19 cellular contexts compared by ENCODE assay signal in the genomic region with DNA sequence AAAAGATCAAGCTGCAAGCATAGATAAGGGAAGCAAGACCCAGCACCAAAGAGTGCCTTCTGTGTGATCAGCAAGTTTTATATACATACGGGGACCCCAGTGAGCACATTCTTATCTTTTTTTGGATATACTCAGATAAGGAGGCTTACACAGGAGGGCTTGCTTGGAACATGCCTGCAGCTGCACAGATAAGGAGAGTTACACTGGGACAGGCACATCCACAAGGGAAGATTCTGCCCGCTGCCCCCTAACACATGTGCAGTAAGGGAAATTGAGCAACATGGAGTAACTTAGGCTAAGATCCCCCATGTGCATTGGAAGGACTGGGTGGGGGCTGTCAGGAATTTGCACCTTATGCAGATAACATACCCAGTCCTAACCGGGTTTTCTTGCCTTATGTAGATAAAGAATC.
"Had no signal": no experiment of that assay in that cellular context is flagged by ENCODE, and none has a peak within 500 bp of the region (broad histone marks: within the 10 kb centered on the region; RNA-seq: fewer than 3 reads in every experiment).

No MANE protein-coding gene starts in this region.

- DNase-seq: activated CD4-positive, alpha-beta memory T cell treated with anti-CD3 and anti-CD28 coated beads for 36 hours; activated gamma-delta T cell treated with Interleukin-2 at 50 U/mL for 16 hours; activated T-cell treated with anti-CD3 and anti-CD28 coated beads for 4 hours; adrenal gland; cerebellar nuclear complex; effector CD4-positive, alpha-beta T cell; hippocampal formation; left cardiac atrium; mesenchymal stem cell; naive thymus-derived CD8-positive, alpha-beta T cell; stimulated activated CD4-positive, alpha-beta T cell treated with anti-CD3 and anti-CD28 coated beads, Interleukin-2, amount 100 ng/mL, for 24 hours; stimulated activated naive CD8-positive, alpha-beta T cell treated with anti-CD3 and anti-CD28 coated beads, Interleukin-15, Interleukin-2, amounts not matched to agents 100 U/mL and 50 U/mL, for 24 hours; substantia nigra; uterus had no signal

- H3K4me3 ChIP-seq: adrenal gland, prostate gland, right atrium auricular region, tibial nerve, uterus had no signal

- ATAC-seq: activated naive CD4-positive, alpha-beta T cell treated with anti-CD3 and anti-CD28 coated beads, Interleukin-2, amount 50 U/mL, for 72 hours; left cardiac atrium; naive thymus-derived CD8-positive, alpha-beta T cell; stimulated activated naive CD8-positive, alpha-beta T cell treated with anti-CD3 and anti-CD28 coated beads, Interleukin-15, Interleukin-2, amounts not matched to agents 100 U/mL and 50 U/mL, for 24 hours had no signal

- H3K36me3 ChIP-seq: adrenal gland, prostate gland, right atrium auricular region, tibial nerve, uterus had no signal

- H3K27ac ChIP-seq: adrenal gland, prostate gland, right atrium auricular region, tibial nerve, uterus, VCaP had no signal

- H3K4me1 ChIP-seq: adrenal gland, prostate gland, right atrium auricular region, tibial nerve, uterus had no signal

- H3K9me3 ChIP-seq: adrenal gland, prostate gland, right atrium auricular region, tibial nerve, uterus had no signal

- H3K27me3 ChIP-seq: right atrium auricular region, tibial nerve, uterus had no signal
